In the genomic region with DNA sequence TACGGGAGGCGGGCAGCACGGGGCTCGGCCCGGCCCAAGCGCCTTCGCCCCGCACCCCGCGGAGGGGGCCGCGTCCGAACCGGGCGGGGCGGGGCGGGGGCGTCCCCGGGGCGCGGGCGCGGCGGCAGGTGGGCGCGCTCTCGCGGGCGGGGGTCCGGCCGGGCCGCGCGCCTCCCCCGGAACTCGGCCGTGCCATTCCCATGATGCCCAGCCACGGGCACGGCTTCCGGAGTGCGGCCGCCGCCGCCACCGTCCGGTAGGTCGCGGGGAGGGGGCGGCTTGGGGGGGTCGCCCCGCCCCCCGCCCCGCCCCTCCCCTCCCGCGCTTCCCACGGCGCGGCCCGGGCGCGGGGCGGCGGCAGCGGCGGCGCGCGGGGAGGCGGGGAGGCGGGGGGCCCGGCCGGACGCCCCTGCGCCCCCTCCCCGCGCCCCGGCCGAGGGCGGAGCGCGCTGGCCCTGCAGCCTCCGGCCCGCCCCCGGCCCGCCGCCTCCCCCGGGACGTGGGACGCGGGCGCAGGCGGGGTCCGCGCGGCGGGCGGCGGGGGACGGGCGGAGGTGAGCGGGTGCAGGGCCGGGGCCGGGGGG, we compare ENCODE assay signal across 8 cellular contexts. TPM values are rescaled to one million over a fixed set of nuclear protein-coding genes. Genes with fewer than 3 reads are reported as not detected.
DNase-seq lines count a peak whose midpoint lies in the region; TF ChIP-seq lines count a peak whose summit lies in the region.

A gene with protein sequence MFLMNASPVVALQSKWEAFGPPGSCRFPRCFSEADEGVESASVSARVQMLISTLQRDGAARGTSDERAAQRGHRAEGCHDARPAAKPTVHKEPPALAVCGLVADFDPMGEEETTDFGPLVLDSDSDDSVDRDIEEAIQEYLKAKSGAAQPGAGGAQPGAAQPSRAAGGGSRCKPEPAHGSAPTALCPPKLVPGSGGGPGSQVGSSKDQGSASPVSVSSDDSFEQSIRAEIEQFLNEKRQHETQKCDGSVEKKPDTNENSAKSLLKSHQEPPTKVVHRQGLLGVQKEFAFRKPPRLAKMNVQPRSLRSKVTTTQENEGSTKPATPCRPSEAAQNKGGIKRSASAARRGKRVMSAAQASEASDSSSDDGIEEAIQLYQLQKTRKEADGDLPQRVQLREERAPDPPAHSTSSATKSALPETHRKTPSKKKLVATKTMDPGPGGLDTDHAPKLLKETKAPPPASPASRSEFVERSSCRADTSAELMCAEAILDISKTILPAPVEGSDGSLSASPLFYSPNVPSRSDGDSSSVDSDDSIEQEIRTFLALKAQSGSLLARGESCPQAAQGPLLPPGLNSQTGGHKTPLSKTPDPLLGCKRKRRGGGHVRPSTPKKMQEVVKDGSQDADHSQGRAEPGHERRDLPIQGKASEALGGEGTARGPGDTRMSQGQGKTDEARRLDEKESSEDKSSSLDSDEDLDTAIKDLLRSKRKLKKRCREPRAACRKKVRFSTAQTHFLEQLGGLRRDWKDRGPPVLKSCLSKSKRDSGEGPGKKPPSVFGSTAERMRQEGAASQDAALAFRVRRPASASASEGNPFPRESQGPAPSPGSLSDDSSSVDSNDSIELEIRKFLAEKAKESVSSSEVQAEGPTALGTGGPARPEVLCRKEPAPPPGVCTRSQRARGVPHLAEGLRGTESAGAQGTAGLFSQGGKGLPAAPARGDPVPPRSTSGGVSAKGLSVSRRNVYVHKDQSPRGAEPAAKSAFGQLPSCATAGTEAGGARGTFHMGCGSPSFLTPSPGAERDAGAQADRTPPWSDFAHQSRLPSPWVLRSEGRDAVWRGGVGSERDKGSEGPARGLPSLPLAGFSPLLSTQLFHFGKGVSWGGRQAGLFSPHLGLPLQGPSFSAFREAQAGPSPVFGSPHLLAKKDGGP (N-terminal part only) (plus strand): TSS at position 314 of the 584 bp plus-strand sequence. CDS start 4,729 bp downstream, outside the sequence.

- H3K36me3 Mint-ChIP-seq in activated naive CD4-positive, alpha-beta T cell treated with anti-CD3 and anti-CD28 coated beads, Interleukin-2, amount 10 ng/mL, durations not matched to agents 7 days and 5 days = no peaks in the 10 kb centered on the region
- peaks cover 3% of the 10 kb centered on the region for H3K36me3 Mint-ChIP-seq in activated CD4-positive, alpha-beta memory T cell treated with anti-CD3 and anti-CD28 coated beads, Interleukin-2, amount 10 ng/mL, durations not matched to agents 7 days and 5 days (ENCODE audit: low read depth)

- H3K27me3 ChIP-seq in parathyroid adenoma (ENCODE audit: control insufficient read depth, insufficient read depth, low read length) = no peaks in the 10 kb centered on the region

- H3K4me1 ChIP-seq in parathyroid adenoma = peaks cover 1% of the 10 kb centered on the region

- peaks cover 8% of the 10 kb centered on the region for H3K4me1 Mint-ChIP-seq in activated naive CD4-positive, alpha-beta T cell treated with anti-CD3 and anti-CD28 coated beads, Interleukin-2, amount 10 ng/mL, durations not matched to agents 7 days and 5 days
- peaks cover 9% of the 10 kb centered on the region for H3K4me1 Mint-ChIP-seq in activated CD4-positive, alpha-beta memory T cell treated with anti-CD3 and anti-CD28 coated beads, Interleukin-2, amount 10 ng/mL, durations not matched to agents 7 days and 5 days

- POLR2A ChIA-PET in activated CD4-positive, alpha-beta memory T cell treated with anti-CD3 and anti-CD28 coated beads, Interleukin-2, amount 10 ng/mL, durations not matched to agents 7 days and 5 days (lab: Charles Lee) = no interaction called here

- H3K9me3 ChIP-seq in parathyroid adenoma (ENCODE audit: control insufficient read depth, low read length) = no peaks in the 10 kb centered on the region

- H3K36me3 ChIP-seq in parathyroid adenoma (ENCODE audit: control insufficient read depth, insufficient read depth, low read length) = no peaks in the 10 kb centered on the region

- H3K4me3 Mint-ChIP-seq in activated naive CD4-positive, alpha-beta T cell treated with anti-CD3 and anti-CD28 coated beads, Interleukin-2, amount 10 ng/mL, durations not matched to agents 7 days and 5 days = peak within 1 kb of the TSS; percentile 67
- peak within 1 kb of the TSS; percentile 74 for H3K4me3 Mint-ChIP-seq in activated CD4-positive, alpha-beta memory T cell treated with anti-CD3 and anti-CD28 coated beads, Interleukin-2, amount 10 ng/mL, durations not matched to agents 7 days and 5 days

- H3K4me2 ChIP-seq in parathyroid adenoma (ENCODE audit: low read length) = peak within 1 kb of the TSS; percentile 77

- H3K9me3 Mint-ChIP-seq in activated naive CD4-positive, alpha-beta T cell treated with anti-CD3 and anti-CD28 coated beads, Interleukin-2, amount 10 ng/mL, durations not matched to agents 7 days and 5 days = no peaks in the 10 kb centered on the region
- no peaks in the 10 kb centered on the region for H3K9me3 Mint-ChIP-seq in activated CD4-positive, alpha-beta memory T cell treated with anti-CD3 and anti-CD28 coated beads, Interleukin-2, amount 10 ng/mL, durations not matched to agents 7 days and 5 days

- CTCF ChIA-PET in activated naive CD4-positive, alpha-beta T cell treated with anti-CD3 and anti-CD28 coated beads, Interleukin-2, amount 10 ng/mL, durations not matched to agents 7 days and 5 days (lab: Charles Lee) = no interaction called here
- CTCF ChIA-PET in activated CD4-positive, alpha-beta memory T cell treated with anti-CD3 and anti-CD28 coated beads, Interleukin-2, amount 10 ng/mL, durations not matched to agents 7 days and 5 days (lab: Charles Lee) = interaction anchor here (0.6 to 2.0 kb wide), 3 partner anchors 8 to 26 kb away, joined by 3 to 6 read pairs (median 3); no protein-coding TSS in a partner anchor

- peak within 1 kb of the TSS; percentile 72 for H3K4me3 ChIP-seq in parathyroid adenoma (ENCODE audit: low read depth, low read length)

- peak within 1 kb of the TSS; percentile 67 for H3K9ac ChIP-seq in parathyroid adenoma

- peak within 1 kb of the TSS; percentile 86 for H3K27ac ChIP-seq in parathyroid adenoma

- H3K27ac Mint-ChIP-seq in activated naive CD4-positive, alpha-beta T cell treated with anti-CD3 and anti-CD28 coated beads, Interleukin-2, amount 10 ng/mL, durations not matched to agents 7 days and 5 days = no peak within 1 kb of the TSS
- H3K27ac Mint-ChIP-seq in activated CD4-positive, alpha-beta memory T cell treated with anti-CD3 and anti-CD28 coated beads, Interleukin-2, amount 10 ng/mL, durations not matched to agents 7 days and 5 days = no peak within 1 kb of the TSS

- peaks cover 78% of the 10 kb centered on the region for H3K27me3 Mint-ChIP-seq in activated naive CD4-positive, alpha-beta T cell treated with anti-CD3 and anti-CD28 coated beads, Interleukin-2, amount 10 ng/mL, durations not matched to agents 7 days and 5 days
- peaks cover 51% of the 10 kb centered on the region for H3K27me3 Mint-ChIP-seq in activated CD4-positive, alpha-beta memory T cell treated with anti-CD3 and anti-CD28 coated beads, Interleukin-2, amount 10 ng/mL, durations not matched to agents 7 days and 5 days

- intact Hi-C loops in cardiac septum (cut with DNase I) = no loop called here

- H2AFZ ChIP-seq in parathyroid adenoma = peak within 1 kb of the TSS; percentile 66

- no peak for DNase-seq in activated naive CD4-positive, alpha-beta T cell treated with anti-CD3 and anti-CD28 coated beads, Interleukin-2, amount 10 ng/mL, durations not matched to agents 7 days and 5 days
- DNase-seq in activated naive CD4-positive, alpha-beta T cell treated with Interleukin-2 at 50 U/mL for 16 hours = no peak
- no peak for DNase-seq in activated CD4-positive, alpha-beta memory T cell treated with anti-CD3 and anti-CD28 coated beads, Interleukin-2, amount 10 ng/mL, durations not matched to agents 7 days and 5 days
- no peak for DNase-seq in cardiac septum (ENCODE audit: low spot score)
- DNase-seq in HPDE6-E6E7 (ENCODE audit: extremely low spot score) = no peak
- DNase-seq in SKM-1 treated with dmso at 0.1 percent for 144 hours (lab: John Stamatoyannopoulos, UW; ENCODE audit: unreplicated experiment) = no peak
- DNase-seq in putamen (ENCODE audit: low spot score) = no peak

- H3K79me2 ChIP-seq in parathyroid adenoma = peaks cover 7% of the 10 kb centered on the region

- no peak for TF ChIP-seq CTCF in parathyroid adenoma (IDR thresholded peaks at IDR 0.05)

RNA-seq across cellular contexts. Expression of the gene that starts here (rescaled TPM):
- total RNA-seq in activated CD4-positive, alpha-beta memory T cell treated with anti-CD3 and anti-CD28 coated beads, Interleukin-2, amount 10 ng/mL, durations not matched to agents 7 days and 5 days = 1 to 10 TPM; 2.9 to 4.7 TPM
- 26.3 TPM for total RNA-seq in cardiac septum
